In genomic region chr5:57577432-57578175, GRCh38 we compare ENCODE assay signal across 20 cellular contexts.
DNase-seq lines count a peak whose midpoint lies in the region; ATAC-seq and TF ChIP-seq lines count a peak whose summit lies in the region.
"Had no signal": no experiment of that assay in that cellular context is flagged by ENCODE, and none has a peak within 500 bp of the region (broad histone marks: within the 10 kb centered on the region; RNA-seq: fewer than 3 reads in every experiment).

No MANE protein-coding gene starts in this region.

- H3K4me1 ChIP-seq in mesenchymal stem cell (ENCODE audit: control insufficient read depth, insufficient read depth, low read depth, low read length): no peaks in the 10 kb centered on the region
- H3K4me1 ChIP-seq in right cardiac atrium (ENCODE audit: control insufficient read depth, insufficient read depth, low read length): no peaks in the 10 kb centered on the region

- H3K4ac ChIP-seq in mesenchymal stem cell (ENCODE audit: low read depth in 1 of 2, low read length in 2 of 2): no peak overlapping the region

- H3K14ac ChIP-seq in mesenchymal stem cell (ENCODE audit: low read length in 2 of 2): no peak overlapping the region

- H3K9ac ChIP-seq in mesenchymal stem cell (ENCODE audit: low read length): no peak overlapping the region
- H3K9ac ChIP-seq: SK-N-SH had no signal

- peaks cover 0 to 5% of the 10 kb centered on the region in 2 experiments for H3K27me3 ChIP-seq in mesenchymal stem cell (ENCODE audit: control insufficient read depth in 1 of 2, insufficient read depth in 1 of 2, low read length in 2 of 2)
- no peaks in the 10 kb centered on the region for H3K27me3 ChIP-seq in right cardiac atrium (ENCODE audit: control insufficient read depth, insufficient read depth)

- H3K9me3 Mint-ChIP-seq in stimulated activated memory B cell treated with anti-CD40 and anti-IgM and Interleukin-4, amounts not matched to agents 10 μg/mL and 1 μg/mL and 100 μg/mL, for 72 hours: peaks cover 9% of the 10 kb centered on the region

- H3K18ac ChIP-seq in mesenchymal stem cell (ENCODE audit: low read depth in 1 of 2, low read length in 2 of 2): no peak overlapping the region

- H3K79me1 ChIP-seq in mesenchymal stem cell (replicated peaks; ENCODE audit: low read length, poor library complexity, severe bottlenecking): no peaks in the 10 kb centered on the region

- intact Hi-C loops in cardiac septum (cut with DNase I): no loop called here
- intact Hi-C loops in right cardiac atrium (cut with DNase I): no loop called here

- H2AK5ac ChIP-seq in mesenchymal stem cell (ENCODE audit: low read length, severe bottlenecking): no peak overlapping the region

- no peak overlapping the region for H2BK15ac ChIP-seq in mesenchymal stem cell (ENCODE audit: low read depth, poor library complexity, severe bottlenecking)

- H3K36me3 Mint-ChIP-seq in stimulated activated memory B cell treated with anti-CD40 and anti-IgM and Interleukin-4, amounts not matched to agents 10 μg/mL and 1 μg/mL and 100 μg/mL, for 72 hours: no peaks in the 10 kb centered on the region
- H3K36me3 Mint-ChIP-seq: CD8-positive, alpha-beta T cell had no signal

- H4K8ac ChIP-seq in mesenchymal stem cell (ENCODE audit: low read length): no peak overlapping the region

- H3K9me3 ChIP-seq in mesenchymal stem cell (ENCODE audit: control insufficient read depth, low read length): no peaks in the 10 kb centered on the region
- H3K9me3 ChIP-seq in right cardiac atrium (ENCODE audit: control insufficient read depth, low read length): no peaks in the 10 kb centered on the region
- H3K9me3 ChIP-seq: SK-N-SH had no signal

- no peak overlapping the region for H2BK12ac ChIP-seq in mesenchymal stem cell (ENCODE audit: low read length in 2 of 2)

- 93% methylated on average over 5 of the region's 8 CpGs for WGBS in mesenchymal stem cell
- 83% methylated on average over 8 of the region's 8 CpGs for WGBS in right cardiac atrium

- no peaks in the 10 kb centered on the region for H3K27me3 Mint-ChIP-seq in stimulated activated memory B cell treated with anti-CD40 and anti-IgM and Interleukin-4, amounts not matched to agents 10 μg/mL and 1 μg/mL and 100 μg/mL, for 72 hours

- H2AFZ ChIP-seq in mesenchymal stem cell (ENCODE audit: low read depth, low read length): no peak overlapping the region

- H3K36me3 ChIP-seq in mesenchymal stem cell (ENCODE audit: control insufficient read depth in 1 of 2, insufficient read depth in 2 of 2, low read depth in 1 of 2, low read length in 2 of 2): no peaks in the 10 kb centered on the region

- H2BK120ac ChIP-seq in mesenchymal stem cell (ENCODE audit: low read depth, low read length): no peak overlapping the region

- ATAC-seq in GM18870 (IDR thresholded peaks at IDR 0.05; ENCODE audit: unreplicated experiment) (peak; percentile 48), HG02973 (IDR thresholded peaks at IDR 0.05; ENCODE audit: unreplicated experiment) (peak; percentile 53), right cardiac atrium (no peak)
- peak; percentile 69 for ATAC-seq in stimulated activated memory B cell treated with anti-CD40 and anti-IgM and Interleukin-4, amounts not matched to agents 10 μg/mL and 1 μg/mL and 100 μg/mL, for 72 hours
- ATAC-seq: CD8-positive, alpha-beta T cell; HCT116 had no signal

- H3K4me3 ChIP-seq in mesenchymal stem cell (ENCODE audit: insufficient read depth in 1 of 2, low read depth in 1 of 2, low read length in 2 of 2): no peak overlapping the region
- H3K4me3 ChIP-seq in right cardiac atrium (ENCODE audit: low read length): no peak overlapping the region
- no peak overlapping the region for H3K4me3 ChIP-seq in foreskin fibroblast (ENCODE audit: low read depth in 1 of 2, low read length in 2 of 2)

- peaks cover 5% of the 10 kb centered on the region for H3K4me1 Mint-ChIP-seq in stimulated activated memory B cell treated with anti-CD40 and anti-IgM and Interleukin-4, amounts not matched to agents 10 μg/mL and 1 μg/mL and 100 μg/mL, for 72 hours

- H2BK5ac ChIP-seq in mesenchymal stem cell (ENCODE audit: low read depth, low read length, poor library complexity, severe bottlenecking): no peak overlapping the region

- no peak for TF ChIP-seq CTCF in foreskin fibroblast (IDR thresholded peaks at IDR 0.05; ENCODE audit: low read depth, low read length)

- H3K27ac Mint-ChIP-seq in stimulated activated memory B cell treated with anti-CD40 and anti-IgM and Interleukin-4, amounts not matched to agents 10 μg/mL and 1 μg/mL and 100 μg/mL, for 72 hours: no peak overlapping the region
- H3K27ac Mint-ChIP-seq: CD8-positive, alpha-beta T cell had no signal

- peak; percentile 18 for DNase-seq in MV-4-11 (lab: John Stamatoyannopoulos, UW)
- DNase-seq in cardiac septum (ENCODE audit: low spot score): no peak
- DNase-seq in mesenchymal stem cell: no peak
- no peak for DNase-seq in right cardiac atrium
- no peak for DNase-seq in foreskin fibroblast
- DNase-seq: CD8-positive, alpha-beta T cell; DMS153; EL; Kasumi-1; NCI-H1436; NCI-H2081 treated with DMSO at 0.1 percent for 48 hours; NCI-H226; NCI-H526 treated with DMSO at 0.1 percent for 48 hours; NK-92 treated with Interleukin-12 subunit alpha and Interleukin-12 subunit beta, amount 100 ng/mL, for 24 hours; SK-N-SH; T-helper 1 cell had no signal

- H3K27ac ChIP-seq in mesenchymal stem cell (ENCODE audit: low read length, poor library complexity, severe bottlenecking) (no peak overlapping the region), right cardiac atrium (ENCODE audit: low read length) (no peak overlapping the region)

- no peak overlapping the region for H3K4me3 Mint-ChIP-seq in stimulated activated memory B cell treated with anti-CD40 and anti-IgM and Interleukin-4, amounts not matched to agents 10 μg/mL and 1 μg/mL and 100 μg/mL, for 72 hours
- H3K4me3 Mint-ChIP-seq: CD8-positive, alpha-beta T cell had no signal

- no peak overlapping the region for H4K91ac ChIP-seq in mesenchymal stem cell (ENCODE audit: low read length)

- no peak overlapping the region for H3K23ac ChIP-seq in mesenchymal stem cell (ENCODE audit: low read length in 2 of 2)

- H3K4me2 ChIP-seq in mesenchymal stem cell (ENCODE audit: low read length, poor library complexity, severe bottlenecking): no peak overlapping the region
- H3K4me2 ChIP-seq: SK-N-SH had no signal

Comparison
In these comparisons a context has a peak if more than half of its experiments do, and no peak if none do; other contexts are left out.
1. ATAC-seq: peak in GM18870 (single experiment), HG02973 (single experiment) and stimulated activated memory B cell treated with anti-CD40 and anti-IgM and Interleukin-4, amounts not matched to agents 10 μg/mL and 1 μg/mL and 100 μg/mL, for 72 hours (single experiment); none in right cardiac atrium (0 of 2).